Comparison of ENCODE assay signal across 1 cellular context in genomic region chr18:68417166-68417776, GRCh38.
A peak's percentile ranks its signal among the peaks of the same experiment; 100 is the strongest.
TF ChIP-seq lines count a peak whose summit lies in the region.

No MANE protein-coding gene starts in this region.

TF ChIP-seq in endothelial cell of umbilical vein, 7 proteins besides CTCF, POLR2A, EP300 and RAD21:
- TF ChIP-seq MYC (IDR thresholded peaks at IDR 0.05; ENCODE audit: low read depth, low read length) (no peak), JUN (IDR thresholded peaks at IDR 0.05; ENCODE audit: borderline replicate concordance, insufficient read depth, insufficient read length, low read depth) (no peak), FOS (IDR thresholded peaks at IDR 0.05; ENCODE audit: borderline replicate concordance, insufficient read depth, low read length) (peak; percentile 32), MAX (IDR thresholded peaks at IDR 0.05; ENCODE audit: insufficient read depth, insufficient read length) (no peak)
